In genomic region chr5:142385194-142385593, GRCh38 we compare ENCODE assay signal across 26 cellular contexts.
DNase-seq lines count a peak whose midpoint lies in the region; ATAC-seq, FAIRE-seq and TF ChIP-seq lines count a peak whose summit lies in the region.
"Had no signal": no experiment of that assay in that cellular context is flagged by ENCODE, and none has a peak within 500 bp of the region (broad histone marks: within the 10 kb centered on the region; RNA-seq: fewer than 3 reads in every experiment).

No MANE protein-coding gene starts in this region.

- no peaks in the 10 kb centered on the region for H4K20me1 ChIP-seq in Karpas-422 (ENCODE audit: insufficient read depth, low read depth, low read length)

- TF ChIP-seq CTCF in fibroblast of pulmonary artery (IDR thresholded peaks at IDR 0.05; ENCODE audit: low read length, missing control alignments) (no peak), D721Med (IDR thresholded peaks at IDR 0.05; ENCODE audit: insufficient read depth, missing control alignments) (no peak)

- no peak overlapping the region for H3K27ac ChIP-seq in Karpas-422 (ENCODE audit: low read length)
- H3K27ac ChIP-seq: C4-2B, esophagus muscularis mucosa, ovary, right lobe of liver, RWPE1, transverse colon had no signal

- no peak overlapping the region for H3K4me3 ChIP-seq in fibroblast of pulmonary artery (replicated peaks; ENCODE audit: low read depth, low read length)
- no peak overlapping the region for H3K4me3 ChIP-seq in skeletal muscle satellite cell (ENCODE audit: low read length)
- H3K4me3 ChIP-seq in Karpas-422 (ENCODE audit: low read length): no peak overlapping the region
- H3K4me3 ChIP-seq: esophagus muscularis mucosa, GM23338, lung, ovary, right lobe of liver, transverse colon had no signal

- H3K9ac ChIP-seq in skeletal muscle satellite cell (ENCODE audit: low read depth, low read length) (no peak overlapping the region), Karpas-422 (ENCODE audit: low read length) (no peak overlapping the region)

- H3K4me2 ChIP-seq in skeletal muscle satellite cell (ENCODE audit: low read length) (peak overlapping the region; percentile 36), Karpas-422 (ENCODE audit: low read depth, low read length, poor library complexity, severe bottlenecking) (no peak overlapping the region)
- H3K4me2 ChIP-seq: GM23338 had no signal

- no peaks in the 10 kb centered on the region for H3K9me2 ChIP-seq in Karpas-422 (replicated peaks; ENCODE audit: insufficient read depth, low read length)

- no peaks in the 10 kb centered on the region for H3K36me3 ChIP-seq in skeletal muscle satellite cell (ENCODE audit: insufficient read depth, low read length)
- no peaks in the 10 kb centered on the region for H3K36me3 ChIP-seq in Karpas-422 (ENCODE audit: insufficient read depth, low read length)
- H3K36me3 ChIP-seq: esophagus muscularis mucosa, ovary, right lobe of liver, transverse colon had no signal

- no peak for ATAC-seq in HG03139 (IDR thresholded peaks at IDR 0.05; ENCODE audit: unreplicated experiment)
- no peak for ATAC-seq in GM21786 (IDR thresholded peaks at IDR 0.05; ENCODE audit: unreplicated experiment)
- ATAC-seq: GM23338, right lobe of liver had no signal

- no peaks in the 10 kb centered on the region for H3K27me3 ChIP-seq in skeletal muscle satellite cell (ENCODE audit: control insufficient read depth, insufficient read depth, low read length)
- H3K27me3 ChIP-seq in Karpas-422 (ENCODE audit: low read length): no peaks in the 10 kb centered on the region
- H3K27me3 ChIP-seq: esophagus muscularis mucosa, ovary, right lobe of liver, transverse colon had no signal

- no peak for FAIRE-seq in D721Med (lab: Jason Lieb, UNC)
- FAIRE-seq: GM18507, keratinocyte, TTC549 had no signal

- H2AFZ ChIP-seq in Karpas-422 (ENCODE audit: low read length): no peak overlapping the region
- H2AFZ ChIP-seq: GM23338 had no signal

- H3K9me3 ChIP-seq in skeletal muscle satellite cell (replicated peaks; ENCODE audit: low read length) (no peaks in the 10 kb centered on the region), Karpas-422 (ENCODE audit: low read length) (no peaks in the 10 kb centered on the region)
- H3K9me3 ChIP-seq: esophagus muscularis mucosa, ovary, right lobe of liver, transverse colon had no signal

- DNase-seq in EL: peak; percentile 77
- peak; percentile 55 for DNase-seq in amniotic epithelial cell (ENCODE audit: low read depth)
- DNase-seq in fibroblast of pulmonary artery (ENCODE audit: low read depth): peak; percentile 48
- no peak for DNase-seq in Karpas-422
- DNase-seq in D721Med (ENCODE audit: insufficient read length, low spot score): no peak
- DNase-seq: activated CD4-positive, alpha-beta T cell treated with anti-CD3 and anti-CD28 coated beads, Interleukin-2, amount 10 ng/mL, durations not matched to agents 24 days and 14 days; effector CD4-positive, alpha-beta T cell; hypothalamus; Kasumi-1; NCI-H1092 treated with DMSO at 0.1 percent for 48 hours; NCI-H524 treated with DMSO at 0.1 percent for 48 hours; ovary; right lobe of liver; stimulated activated naive CD4-positive, alpha-beta T cell; transverse colon had no signal

- peaks cover 31% of the 10 kb centered on the region for H3K4me1 ChIP-seq in skeletal muscle satellite cell (ENCODE audit: control insufficient read depth, insufficient read depth, low read length)
- H3K4me1 ChIP-seq in Karpas-422 (ENCODE audit: low read length): no peaks in the 10 kb centered on the region
- H3K4me1 ChIP-seq: right lobe of liver had no signal

- H3K79me2 ChIP-seq in Karpas-422 (ENCODE audit: low read length): no peaks in the 10 kb centered on the region

Comparison
In these comparisons a context has a peak if more than half of its experiments do, and no peak if none do; other contexts are left out.
1. DNase-seq: peak in EL (single experiment), amniotic epithelial cell (single experiment) and fibroblast of pulmonary artery (single experiment); none in Karpas-422 (single experiment) and D721Med (single experiment).